ENCODE assay signal across 1 cellular context in the genomic region with DNA sequence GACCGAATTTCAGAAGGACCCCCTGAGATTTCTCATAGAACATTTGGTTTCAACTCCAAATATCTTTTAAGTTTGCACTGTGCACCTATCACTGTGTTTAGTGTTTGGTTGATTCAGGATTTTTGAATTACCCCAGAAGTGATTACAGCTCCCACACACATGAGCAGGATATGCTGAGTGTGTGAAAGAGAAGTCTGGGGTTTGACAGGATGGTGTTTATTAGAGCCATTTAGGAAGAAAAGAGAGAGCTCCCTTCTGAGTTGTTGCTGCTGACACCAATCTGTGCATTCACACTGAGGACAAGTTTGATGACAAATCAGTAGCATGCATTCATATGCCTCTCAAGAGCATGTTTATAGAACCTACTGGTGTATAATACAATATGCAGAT.
TF ChIP-seq lines count a peak whose summit lies in the region.

No MANE protein-coding gene starts in this region.

TF ChIP-seq in H1, 55 proteins besides CTCF, POLR2A, EP300 and RAD21 (continued from another document):
- TF ChIP-seq TAF1 (IDR thresholded peaks at IDR 0.05; ENCODE audit: low read depth, low read length): no peak
